In the genomic region with DNA sequence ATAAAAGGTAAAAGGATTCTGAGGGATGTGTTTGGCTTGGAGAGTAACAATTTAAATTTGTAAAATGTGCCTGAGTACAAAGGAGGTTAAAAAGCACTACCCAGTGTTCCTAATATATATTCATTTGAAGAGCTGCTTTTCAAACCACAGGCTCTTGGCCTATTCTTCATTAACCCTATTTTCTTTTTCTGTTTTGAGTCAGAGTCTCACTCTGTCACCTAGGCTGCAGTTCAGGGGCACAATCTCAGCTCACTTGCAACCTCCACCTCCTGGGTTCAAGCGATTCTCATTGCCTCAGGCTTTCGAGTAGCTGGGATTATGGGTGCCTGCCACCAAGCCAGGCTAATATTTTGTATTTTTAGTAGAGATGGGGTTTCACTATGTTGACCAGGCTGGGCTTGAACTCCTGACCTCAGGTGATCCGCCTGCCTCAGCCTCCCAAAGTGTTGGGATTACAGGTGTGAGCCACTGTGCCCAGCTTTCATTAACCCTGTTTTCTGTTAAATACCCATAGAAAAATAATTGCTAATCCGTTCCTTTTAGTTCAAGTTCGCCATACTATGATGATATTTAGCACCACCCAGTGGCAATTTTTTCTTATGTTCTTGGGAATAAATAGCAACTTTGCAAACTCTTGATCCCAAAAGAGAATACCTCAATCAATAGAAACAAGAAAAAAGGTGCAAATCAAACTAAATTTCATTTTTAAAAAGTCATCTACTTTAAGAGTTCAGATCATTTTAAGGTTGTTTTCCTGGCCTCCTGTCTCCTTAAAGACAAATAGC, we compare ENCODE assay signal across 10 cellular contexts. TPM values are rescaled to one million over a fixed set of nuclear protein-coding genes. Genes with fewer than 3 reads are reported as not detected.
DNase-seq lines count a peak whose midpoint lies in the region; ATAC-seq and TF ChIP-seq lines count a peak whose summit lies in the region.
"Had no signal": no experiment of that assay in that cellular context is flagged by ENCODE, and none has a peak within 500 bp of the region (broad histone marks: within the 10 kb centered on the region; RNA-seq: fewer than 3 reads in every experiment).

No MANE protein-coding gene starts in this region.

- peaks cover 18% of the 10 kb centered on the region for H3K4me1 Mint-ChIP-seq in central memory CD8-positive, alpha-beta T cell

- H3K27me3 ChIP-seq in Karpas-422 (ENCODE audit: low read length), result no peaks in the 10 kb centered on the region
- H3K27me3 ChIP-seq: SJSA1 had no signal

- H3K9me3 ChIP-seq in Karpas-422 (ENCODE audit: low read length), result no peaks in the 10 kb centered on the region
- H3K9me3 ChIP-seq: SJSA1 had no signal

- H3K9ac ChIP-seq in Karpas-422 (ENCODE audit: low read length), result no peak overlapping the region

- H3K36me3 Mint-ChIP-seq in central memory CD8-positive, alpha-beta T cell (ENCODE audit: insufficient read depth), result peaks cover 9% of the 10 kb centered on the region

- no peaks in the 10 kb centered on the region for H3K4me1 ChIP-seq in Karpas-422 (ENCODE audit: low read length)
- H3K4me1 ChIP-seq: SJSA1 had no signal

- peak; percentile 12 for DNase-seq in AG08395 (ENCODE audit: low spot score)
- no peak for DNase-seq in central memory CD8-positive, alpha-beta T cell (ENCODE audit: low spot score in 2 of 2)
- no peak for DNase-seq in D341Med (ENCODE audit: low spot score)
- DNase-seq in SHP77 (lab: John Stamatoyannopoulos, UW), result no peak
- DNase-seq in Karpas-422, result no peak
- no peak for DNase-seq in HEK293T (ENCODE audit: extremely low spot score)

- H4K20me1 ChIP-seq in Karpas-422 (ENCODE audit: insufficient read depth, low read depth, low read length), result no peaks in the 10 kb centered on the region

- H3K79me2 ChIP-seq in Karpas-422 (ENCODE audit: low read length), result 0 out of 2 replicates have a peak, but pooled peaks cover 4% of the 10 kb centered on the region

- no peak overlapping the region for H2AFZ ChIP-seq in Karpas-422 (ENCODE audit: low read length)

- H3K4me3 Mint-ChIP-seq in central memory CD8-positive, alpha-beta T cell, result no peak overlapping the region

- no peak overlapping the region for H3K27ac ChIP-seq in Karpas-422 (ENCODE audit: low read length)
- H3K27ac ChIP-seq: epithelial cell of prostate, SJSA1 had no signal

- no peak overlapping the region for H3K4me2 ChIP-seq in Karpas-422 (ENCODE audit: low read depth, low read length, poor library complexity, severe bottlenecking)

- ATAC-seq in GM18867 (IDR thresholded peaks at IDR 0.05; ENCODE audit: unreplicated experiment) (peak; percentile 80), HG03095 (IDR thresholded peaks at IDR 0.05; ENCODE audit: unreplicated experiment) (peak; percentile 71)
- ATAC-seq in central memory CD8-positive, alpha-beta T cell (replicated peaks; ENCODE audit: extremely low read depth, poor library complexity, severe bottlenecking), result no peak

- H3K27ac Mint-ChIP-seq in central memory CD8-positive, alpha-beta T cell (ENCODE audit: low read depth), result peak overlapping the region; percentile 64

- H3K9me2 ChIP-seq in Karpas-422 (replicated peaks; ENCODE audit: insufficient read depth, low read length), result no peaks in the 10 kb centered on the region

- no peaks in the 10 kb centered on the region for H3K9me3 Mint-ChIP-seq in central memory CD8-positive, alpha-beta T cell

- POLR2A ChIA-PET in HEK293T (lab: Yijun Ruan, JAX), result interaction anchor here (1.7 kb wide), 1 partner anchor 8 kb away, joined by 6 read pairs; no protein-coding TSS in a partner anchor

- H3K36me3 ChIP-seq in Karpas-422 (ENCODE audit: insufficient read depth, low read length), result peaks cover 21% of the 10 kb centered on the region

- H3K27me3 Mint-ChIP-seq in central memory CD8-positive, alpha-beta T cell, result no peaks in the 10 kb centered on the region

- H3K4me3 ChIP-seq in Karpas-422 (ENCODE audit: low read length), result no peak overlapping the region
- H3K4me3 ChIP-seq: SJSA1 had no signal

- CTCF ChIA-PET in HEK293T (lab: Yijun Ruan, JAX), result interaction anchor here (0.6 to 0.7 kb wide), 2 partner anchors 25 to 92 kb away, joined by 3 read pairs; no protein-coding TSS in a partner anchor

TF ChIP-seq in HEK293T, 16 proteins besides CTCF, POLR2A, EP300 and RAD21:
- TF ChIP-seq ARNT (IDR thresholded peaks at IDR 0.05) (no peak), FOXM1 (IDR thresholded peaks at IDR 0.05; ENCODE audit: borderline replicate concordance) (no peak), SUZ12 (IDR thresholded peaks at IDR 0.05) (no peak), HDGF (IDR thresholded peaks at IDR 0.05; ENCODE audit: borderline replicate concordance) (no peak), NFRKB (IDR thresholded peaks at IDR 0.05) (no peak), FOXA1 (IDR thresholded peaks at IDR 0.05) (no peak), CTBP1 (IDR thresholded peaks at IDR 0.05; ENCODE audit: borderline replicate concordance) (no peak), TARDBP (IDR thresholded peaks at IDR 0.05) (no peak), LEF1 (IDR thresholded peaks at IDR 0.05; ENCODE audit: borderline replicate concordance) (no peak), BHLHE40 (IDR thresholded peaks at IDR 0.05; ENCODE audit: borderline replicate concordance) (no peak), FOXK2 (IDR thresholded peaks at IDR 0.05) (no peak)

RNA-seq across cellular contexts. Expression of a gene that starts 30.5 kb away (rescaled TPM):
- 55.1 and 88.3 TPM in 2 replicates for total RNA-seq in Karpas-422 (2014; rRNA removed; shearing (Covaris generic); ENCODE audit: low replicate concordance)

RNA-seq across cellular contexts. Expression of a gene that starts 31.1 kb away (rescaled TPM):
- total RNA-seq in Karpas-422 (2014; rRNA removed; shearing (Covaris generic); ENCODE audit: low replicate concordance), result 204 and 258 TPM in 2 replicates
